Comparison of ENCODE assay signal across 2 cellular contexts in genomic region chr3:128409621-128410581, GRCh38.
A peak's percentile ranks its signal among the peaks of the same experiment; 100 is the strongest.
TF ChIP-seq lines count a peak whose summit lies in the region.

No MANE protein-coding gene starts in this region.

TF ChIP-seq in HEK293, 187 proteins besides CTCF, POLR2A, EP300 and RAD21 (continued from another document):
- TF ChIP-seq GLIS1 (tag by site-specific recombination; IDR thresholded peaks at IDR 0.05) (peak; percentile 80), GLIS2 (tag by site-specific recombination; IDR thresholded peaks at IDR 0.05) (peak; percentile 47; the same call in 1 of the 2 replicates), ZIC2 (tag by site-specific recombination; IDR thresholded peaks at IDR 0.05) (peak; percentile 57)
TF ChIP-seq in HEK293: peak in this region for 3.

TF ChIP-seq in HepG2, 621 proteins besides CTCF, POLR2A, EP300 and RAD21 (continued from another document):
- TF ChIP-seq YEATS2 (CRISPR knock-in tag; IDR thresholded peaks at IDR 0.05; ENCODE audit: borderline replicate concordance) (no peak), ARNT2 (CRISPR knock-in tag; IDR thresholded peaks at IDR 0.05; ENCODE audit: low read depth) (no peak), E2F5 (CRISPR knock-in tag; conservative IDR thresholded peaks at IDR 0.05) (no peak), SMARCC2 (IDR thresholded peaks at IDR 0.05) (no peak), ZNF773 (CRISPR knock-in tag; IDR thresholded peaks at IDR 0.05; ENCODE audit: borderline replicate concordance) (no peak), MED8 (CRISPR knock-in tag; IDR thresholded peaks at IDR 0.05; ENCODE audit: insufficient replicate concordance) (no peak), ZNF235 (CRISPR knock-in tag; IDR thresholded peaks at IDR 0.05; ENCODE audit: borderline replicate concordance) (no peak), NCOA2 (CRISPR knock-in tag; IDR thresholded peaks at IDR 0.05) (no peak)
- TF ChIP-seq, protein P1, sequence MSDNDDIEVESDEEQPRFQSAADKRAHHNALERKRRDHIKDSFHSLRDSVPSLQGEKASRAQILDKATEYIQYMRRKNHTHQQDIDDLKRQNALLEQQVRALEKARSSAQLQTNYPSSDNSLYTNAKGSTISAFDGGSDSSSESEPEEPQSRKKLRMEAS (IDR thresholded peaks at IDR 0.05): no peak
